In genomic region chr19:37466277-37466797, GRCh38 we compare ENCODE assay signal across 1 cellular context.
TF ChIP-seq lines count a peak whose summit lies in the region.

No MANE protein-coding gene starts in this region.

TF ChIP-seq in HEK293, 187 proteins besides CTCF, POLR2A, EP300 and RAD21 (continued from another document):
- TF ChIP-seq ZNF341 (tag by site-specific recombination; IDR thresholded peaks at IDR 0.05; ENCODE audit: low read depth) (no peak), PRDM6 (tag by site-specific recombination; IDR thresholded peaks at IDR 0.05) (no peak), ZNF645 (tag by site-specific recombination; IDR thresholded peaks at IDR 0.05) (0 out of 2 replicates have a peak, but pooled peaks have one; percentile 76), ZNF624 (tag by site-specific recombination; IDR thresholded peaks at IDR 0.05) (no peak), ZNF600 (tag by site-specific recombination; IDR thresholded peaks at IDR 0.05) (no peak), ZSCAN18 (tag by site-specific recombination; IDR thresholded peaks at IDR 0.05) (no peak), ZNF16 (tag by site-specific recombination; IDR thresholded peaks at IDR 0.05; ENCODE audit: low read depth) (no peak), PRDM2 (tag by site-specific recombination; IDR thresholded peaks at IDR 0.05; ENCODE audit: borderline replicate concordance) (no peak)
